ENCODE assay signal across 8 cellular contexts in genomic region chr3:197906023-197906849, GRCh38. TPM values are rescaled to one million over a fixed set of nuclear protein-coding genes. Genes with fewer than 3 reads are reported as not detected.
DNase-seq lines count a peak whose midpoint lies in the region; ATAC-seq and TF ChIP-seq lines count a peak whose summit lies in the region.

No MANE protein-coding gene starts in this region.

- peaks cover 8% of the 10 kb centered on the region; the same call in 1 of the 2 replicates for H3K4me1 ChIP-seq in BE2C

- peaks cover 1% of the 10 kb centered on the region for H3K36me3 Mint-ChIP-seq in central memory CD8-positive, alpha-beta T cell (ENCODE audit: insufficient read depth)

- DNase-seq in BE2C = peak; percentile 90
- DNase-seq in NCI-H446 (lab: John Stamatoyannopoulos, UW) = peak; percentile 69 to 82
- DNase-seq in activated CD4-positive, alpha-beta T cell treated with anti-CD3 and anti-CD28 coated beads for 1 hour = peak; percentile 57
- DNase-seq in central memory CD8-positive, alpha-beta T cell (ENCODE audit: low spot score in 2 of 2) = peak; percentile 59 to 62
- peak; percentile 95 for DNase-seq in kidney tubule cell (ENCODE audit: low spot score)
- peak; percentile 78 for DNase-seq in stimulated activated CD4-positive, alpha-beta T cell treated with anti-CD3 and anti-CD28 coated beads, Interleukin-4, amount 100 ng/mL, for 1 hour

- H3K4me1 Mint-ChIP-seq in central memory CD8-positive, alpha-beta T cell = peaks cover 14% of the 10 kb centered on the region

- peak; percentile 87 for ATAC-seq in GM19025 (IDR thresholded peaks at IDR 0.05; ENCODE audit: low read depth, unreplicated experiment)
- ATAC-seq in HG03175 (IDR thresholded peaks at IDR 0.05; ENCODE audit: unreplicated experiment) = peak; percentile 78
- peak; percentile 77 for ATAC-seq in central memory CD8-positive, alpha-beta T cell (replicated peaks; ENCODE audit: extremely low read depth, poor library complexity, severe bottlenecking)

- H3K9me3 Mint-ChIP-seq in central memory CD8-positive, alpha-beta T cell = no peaks in the 10 kb centered on the region

- no peak overlapping the region for H3K4me3 ChIP-seq in BE2C (ENCODE audit: low read depth, low read length)

- H3K27ac Mint-ChIP-seq in central memory CD8-positive, alpha-beta T cell (ENCODE audit: low read depth) = no peak overlapping the region

- H3K27me3 ChIP-seq in BE2C = no peaks in the 10 kb centered on the region

- TF ChIP-seq CTCF in BE2C (IDR thresholded peaks at IDR 0.05; ENCODE audit: low read depth, low read length) = peak; percentile 98

- no peaks in the 10 kb centered on the region for H3K36me3 ChIP-seq in BE2C

- H3K9me3 ChIP-seq in BE2C = no peaks in the 10 kb centered on the region

- H3K27me3 Mint-ChIP-seq in central memory CD8-positive, alpha-beta T cell = no peaks in the 10 kb centered on the region

- no peak overlapping the region for H3K4me3 Mint-ChIP-seq in central memory CD8-positive, alpha-beta T cell

RNA-seq across cellular contexts. Expression of gene RPL35A, which starts 43.8 kb away (rescaled TPM):
- 725 TPM for polyA plus RNA-seq in BE2C (2012; ENCODE audit: insufficient read depth, insufficient read length, low read depth)

RNA-seq across cellular contexts. Expression of gene LMLN, which starts 53.8 kb away (rescaled TPM):
- polyA plus RNA-seq in BE2C (2012; ENCODE audit: insufficient read depth, insufficient read length, low read depth) = 2.5 TPM
